9 cellular contexts compared by ENCODE assay signal in genomic region chr1:37691497-37692077, GRCh38. TPM values are rescaled to one million over a fixed set of nuclear protein-coding genes. Genes with fewer than 3 reads are reported as not detected.
DNase-seq lines count a peak whose midpoint lies in the region; ATAC-seq, FAIRE-seq and TF ChIP-seq lines count a peak whose summit lies in the region.
"Had no signal": no experiment of that assay in that cellular context is flagged by ENCODE, and none has a peak within 500 bp of the region (broad histone marks: within the 10 kb centered on the region; RNA-seq: fewer than 3 reads in every experiment).

No MANE protein-coding gene starts in this region.

- H3K27ac ChIP-seq in neural progenitor cell: no peak overlapping the region

- no peaks in the 10 kb centered on the region for H3F3A ChIP-seq in neural progenitor cell (ENCODE audit: low read depth)

- H3K27ac Mint-ChIP-seq in CD14-positive monocyte (peak overlapping the region; percentile 73 to 93 (median 88)), neural progenitor cell (peak overlapping the region; percentile 91)

- peak overlapping the region; percentile 87 for H3K4me2 ChIP-seq in neural progenitor cell

- peak overlapping the region; percentile 6 for H3K9ac ChIP-seq in neural progenitor cell

- H2AFZ ChIP-seq in neural progenitor cell (replicated peaks): peak overlapping the region; percentile 65

- FAIRE-seq in D721Med (lab: Jason Lieb, UNC): no peak

- peaks cover 0 to 1% (median 0%) of the 10 kb centered on the region in 3 donors for H3K27me3 Mint-ChIP-seq in CD14-positive monocyte (ENCODE audit: low read depth in 3 of 3)
- peaks cover 7% of the 10 kb centered on the region for H3K27me3 Mint-ChIP-seq in neural progenitor cell (ENCODE audit: insufficient read depth, low read depth)

- peaks cover 8% of the 10 kb centered on the region for H3K36me3 ChIP-seq in neural progenitor cell

- H3K4me3 ChIP-seq in neural progenitor cell: peak overlapping the region; percentile 95

- ATAC-seq in GM21423 (IDR thresholded peaks at IDR 0.05; ENCODE audit: unreplicated experiment): peak; percentile 0

- H4K20me1 ChIP-seq in neural progenitor cell (ENCODE audit: low read depth): no peaks in the 10 kb centered on the region

- H3K9me3 ChIP-seq in neural progenitor cell (ENCODE audit: low read depth): no peaks in the 10 kb centered on the region

- intact Hi-C loops in CD14-positive monocyte (cut with micrococcal nuclease): loop anchor here (2.0 to 10.0 kb wide), 8 partner anchors 97 to 323 kb away; partner anchors contain the start of genes C1orf122 (in 2 of the 2), UTP11 (in 2 of the 2), YRDC (in 2 of the 2) and GNL2 (in 1 of the 2)

- TF ChIP-seq CTCF in CD14-positive monocyte (IDR thresholded peaks at IDR 0.05): no peak
- no peak for TF ChIP-seq CTCF in neural progenitor cell (IDR thresholded peaks at IDR 0.05)
- no peak for TF ChIP-seq CTCF in D721Med (IDR thresholded peaks at IDR 0.05; ENCODE audit: insufficient read depth, missing control alignments)

- H3K4me3 Mint-ChIP-seq in CD14-positive monocyte: peak overlapping the region; percentile 91 to 95
- peak overlapping the region; percentile 98 for H3K4me3 Mint-ChIP-seq in neural progenitor cell

- H3K4me1 ChIP-seq in neural progenitor cell: peaks cover 20% of the 10 kb centered on the region

- H3K4me1 Mint-ChIP-seq in CD14-positive monocyte: peaks cover 25% of the 10 kb centered on the region
- H3K4me1 Mint-ChIP-seq in neural progenitor cell: peaks cover 33% of the 10 kb centered on the region

- peak; percentile 50 for DNase-seq in CD14-positive monocyte (ENCODE audit: low spot score)
- peak; percentile 66 for DNase-seq in MV-4-11 (lab: John Stamatoyannopoulos, UW)
- peak; percentile 27 for DNase-seq in activated T-cell treated with anti-CD3 and anti-CD28 coated beads for 48 hours (ENCODE audit: low read depth)
- DNase-seq in fibroblast of peridontal ligament (ENCODE audit: extremely low read depth): peak; percentile 25
- peak; percentile 49 for DNase-seq in neural progenitor cell (ENCODE audit: low spot score)
- DNase-seq in D721Med (ENCODE audit: insufficient read length, low spot score): no peak
- no peak for DNase-seq in AG08395 (ENCODE audit: low spot score)

- H3K27me3 ChIP-seq in neural progenitor cell: no peaks in the 10 kb centered on the region

- peaks cover 49% of the 10 kb centered on the region for H3K79me2 ChIP-seq in neural progenitor cell (ENCODE audit: low read depth)

- H3K36me3 Mint-ChIP-seq in CD14-positive monocyte: peaks cover 13 to 25% of the 10 kb centered on the region in 2 donors
- H3K36me3 Mint-ChIP-seq in neural progenitor cell: peaks cover 7% of the 10 kb centered on the region

- no peaks in the 10 kb centered on the region for H3K9me3 Mint-ChIP-seq in CD14-positive monocyte
- no peaks in the 10 kb centered on the region for H3K9me3 Mint-ChIP-seq in neural progenitor cell

RNA-seq across cellular contexts. Expression of gene CDCA8, which starts 0.7 kb away (rescaled TPM):
- polyA plus RNA-seq in CD14-positive monocyte: under 1 TPM; 0.09 to 0.60 TPM
- total RNA-seq in neural progenitor cell (ENCODE audit: low replicate concordance): 49.3 and 65.0 TPM in 2 replicates

RNA-seq across cellular contexts. Expression of gene RSPO1, which starts 56.9 kb away (rescaled TPM):
- polyA plus RNA-seq in CD14-positive monocyte: not detected
- 0.67 and 0.93 TPM in 2 replicates for total RNA-seq in neural progenitor cell (ENCODE audit: low replicate concordance)
- total RNA-seq: T-helper 1 cell treated with Interleukin-12 subunit alpha and Interleukin-12 subunit beta and Interleukin-4 antibody, amounts not matched to agents 30 ng/mL and 1 ng/mL, for 36 hours had no signal

Comparison
In these comparisons a context has a peak if more than half of its experiments do, and no peak if none do; other contexts are left out.
1. DNase-seq: peak in CD14-positive monocyte (single experiment), MV-4-11 (single experiment), activated T-cell treated with anti-CD3 and anti-CD28 coated beads for 48 hours (single experiment), fibroblast of peridontal ligament (single experiment) and neural progenitor cell (single experiment); none in D721Med (single experiment) and AG08395 (single experiment).